14 cellular contexts compared by ENCODE assay signal in genomic region chr7:21971780-21972396, GRCh38.
"Had no signal": no experiment of that assay in that cellular context is flagged by ENCODE, and none has a peak within 500 bp of the region (broad histone marks: within the 10 kb centered on the region; RNA-seq: fewer than 3 reads in every experiment).

No MANE protein-coding gene starts in this region.

- H3K36me3 Mint-ChIP-seq: activated naive CD4-positive, alpha-beta T cell treated with anti-CD3 and anti-CD28 coated beads, Interleukin-2, amount 50 U/mL, for 24 hours; immature natural killer cell; natural killer cell treated with Interleukin-12 subunit alpha and Interleukin-12 subunit beta and Interleukin-15 and Interleukin-18, amount 100 ng/mL, for 72 hours had no signal

- H2AFZ ChIP-seq: hepatocyte had no signal

- H3K4me1 ChIP-seq: body of pancreas, suprapubic skin had no signal

- H3K4me3 Mint-ChIP-seq: activated naive CD4-positive, alpha-beta T cell treated with anti-CD3 and anti-CD28 coated beads, Interleukin-2, amount 50 U/mL, for 24 hours; immature natural killer cell; natural killer cell treated with Interleukin-12 subunit alpha and Interleukin-12 subunit beta and Interleukin-15 and Interleukin-18, amount 100 ng/mL, for 72 hours had no signal

- H3K27me3 ChIP-seq: body of pancreas, hepatocyte, suprapubic skin had no signal

- H3K27ac ChIP-seq: body of pancreas, hepatocyte, suprapubic skin had no signal

- H3K4me2 ChIP-seq: hepatocyte had no signal

- ATAC-seq: activated CD4-positive, CD25-positive, alpha-beta regulatory T cell treated with anti-CD3 and anti-CD28 coated beads, Interleukin-2, amount 50 U/mL, for 24 hours; body of pancreas; left colon; stimulated activated naive CD8-positive, alpha-beta T cell treated with anti-CD3 and anti-CD28 coated beads, Interleukin-15, Interleukin-2, amounts not matched to agents 100 U/mL and 50 U/mL, for 24 hours had no signal

- H3K36me3 ChIP-seq: suprapubic skin had no signal

- DNase-seq: activated T-cell treated with anti-CD3 and anti-CD28 coated beads, Interleukin-2, amount 50 U/mL, for 1 hour; body of pancreas; central memory CD4-positive, alpha-beta T cell; cortex of kidney; effector memory CD4-positive, alpha-beta T cell; immature natural killer cell; left colon; stimulated activated CD4-positive, alpha-beta T cell treated with anti-CD3 and anti-CD28 coated beads, Interleukin-2, amount 100 ng/mL, for 48 hours; stimulated activated naive CD8-positive, alpha-beta T cell treated with anti-CD3 and anti-CD28 coated beads, Interleukin-15, Interleukin-2, amounts not matched to agents 100 U/mL and 50 U/mL, for 24 hours had no signal

- H3K79me2 ChIP-seq: hepatocyte had no signal

- H3K4me3 ChIP-seq: body of pancreas, hepatocyte, suprapubic skin had no signal

- H3K9me3 Mint-ChIP-seq: activated naive CD4-positive, alpha-beta T cell treated with anti-CD3 and anti-CD28 coated beads, Interleukin-2, amount 50 U/mL, for 24 hours; immature natural killer cell; natural killer cell treated with Interleukin-12 subunit alpha and Interleukin-12 subunit beta and Interleukin-15 and Interleukin-18, amount 100 ng/mL, for 72 hours had no signal

- H3K27ac Mint-ChIP-seq: activated naive CD4-positive, alpha-beta T cell treated with anti-CD3 and anti-CD28 coated beads, Interleukin-2, amount 50 U/mL, for 24 hours; immature natural killer cell; natural killer cell treated with Interleukin-12 subunit alpha and Interleukin-12 subunit beta and Interleukin-15 and Interleukin-18, amount 100 ng/mL, for 72 hours had no signal

- H3K9me3 ChIP-seq: body of pancreas, suprapubic skin had no signal
